Comparison of ENCODE assay signal across 17 cellular contexts in genomic region chr3:132553811-132554210, GRCh38. TPM values are rescaled to one million over a fixed set of nuclear protein-coding genes. Genes with fewer than 3 reads are reported as not detected.
DNase-seq lines count a peak whose midpoint lies in the region; ATAC-seq and TF ChIP-seq lines count a peak whose summit lies in the region.
"Had no signal": no experiment of that assay in that cellular context is flagged by ENCODE, and none has a peak within 500 bp of the region (broad histone marks: within the 10 kb centered on the region; RNA-seq: fewer than 3 reads in every experiment).

No MANE protein-coding gene starts in this region.

- no peak overlapping the region for H2AK5ac ChIP-seq in H9 (ENCODE audit: insufficient read length, low read length)

- no peak overlapping the region for H4K91ac ChIP-seq in H9 (ENCODE audit: insufficient read length, low read depth, low read length)

- peak; percentile 23 for ATAC-seq in Right ventricle myocardium inferior
- ATAC-seq in heart left ventricle = peak in 3 of 4 donors; percentile 23 to 49 (median 42)
- ATAC-seq in sciatic nerve = peak; percentile 21
- ATAC-seq: HCT116 had no signal

- H3K9me3 ChIP-seq in right atrium auricular region (no peaks in the 10 kb centered on the region), heart left ventricle (no peaks in the 10 kb centered on the region), H9 (ENCODE audit: control insufficient read depth, low read depth, low read length) (no peaks in the 10 kb centered on the region)

- no peaks in the 10 kb centered on the region for H3K23me2 ChIP-seq in H9 (ENCODE audit: insufficient read length, low read depth, low read length, poor library complexity, severe bottlenecking)

- no peak overlapping the region for H3K4ac ChIP-seq in H9 (ENCODE audit: low read depth, low read length)

- no peak for DNase-seq in Right ventricle myocardium inferior (ENCODE audit: missing footprints)
- no peak for DNase-seq in right atrium auricular region (ENCODE audit: low spot score)
- DNase-seq in heart left ventricle = peak in 2 of 5 donors; percentile 29 to 41
- DNase-seq in sciatic nerve (ENCODE audit: low spot score) = no peak
- DNase-seq in activated T-cell treated with anti-CD3 and anti-CD28 coated beads for 4 hours = no peak
- DNase-seq in NOMO-1 (lab: John Stamatoyannopoulos, UW; ENCODE audit: unreplicated experiment in 2 of 2) = no peak
- DNase-seq in H9 = no peak
- DNase-seq: Kasumi-1, NCI-H226, SW 1271 had no signal

- H3K36me3 ChIP-seq in right atrium auricular region (peaks cover 4% of the 10 kb centered on the region), heart left ventricle (peaks cover 0 to 17% (median 8%) of the 10 kb centered on the region in 9 donors)

- no peaks in the 10 kb centered on the region for H3K27me3 ChIP-seq in right atrium auricular region
- H3K27me3 ChIP-seq in heart left ventricle = no peaks in the 10 kb centered on the region
- no peaks in the 10 kb centered on the region for H3K27me3 ChIP-seq in H9 (ENCODE audit: insufficient read depth, low read length)

- no peak overlapping the region for H2BK20ac ChIP-seq in H9 (ENCODE audit: low read depth, low read length, poor library complexity, severe bottlenecking)

- H3K4me1 ChIP-seq in right atrium auricular region (peaks cover 0 to 33% of the 10 kb centered on the region in 2 donors), heart left ventricle (peaks cover 0 to 66% (median 28%) of the 10 kb centered on the region in 12 donors), H9 (ENCODE audit: insufficient read depth, low read length) (peaks cover 8% of the 10 kb centered on the region; the same call in 1 of the 2 replicates)

- H4K8ac ChIP-seq in H9 (replicated peaks; ENCODE audit: insufficient read length, low read depth, low read length) = no peak overlapping the region

- H3K18ac ChIP-seq in H9 (ENCODE audit: insufficient read length, low read depth, low read length) = no peak overlapping the region

- no peak overlapping the region for H2BK15ac ChIP-seq in H9 (ENCODE audit: low read depth, low read length)

- peaks cover 0 to 4% (median 0%) of the 10 kb centered on the region in 3 experiments; a peak in 2 of 7 replicates for H3K36me3 Mint-ChIP-seq in H9 (ENCODE audit: insufficient read depth in 1 of 3, low read depth in 3 of 3)

- no peaks in the 10 kb centered on the region for H3K9me3 Mint-ChIP-seq in H9
- H3K9me3 Mint-ChIP-seq: GM23338 had no signal

- no peak overlapping the region for H3K27ac ChIP-seq in right atrium auricular region
- peak overlapping the region; percentile 63 for H3K27ac ChIP-seq in VCaP
- H3K27ac ChIP-seq in heart left ventricle = peak overlapping the region in 5 of 12 donors; percentile 24 to 66 (median 39)
- no peak overlapping the region for H3K27ac ChIP-seq in H9 (ENCODE audit: insufficient read length, low read depth, low read length)
- H3K27ac ChIP-seq: SK-N-MC had no signal

- H2BK12ac ChIP-seq in H9 (ENCODE audit: insufficient read length, low read depth, low read length) = no peak overlapping the region

- no peak overlapping the region for H3K9ac ChIP-seq in H9 (ENCODE audit: extremely low read depth, insufficient read length, low read length)

- H4K20me1 ChIP-seq in H9 (ENCODE audit: control insufficient read depth, insufficient read depth, insufficient read length) = no peaks in the 10 kb centered on the region

- TF ChIP-seq POLR2A in heart left ventricle (IDR thresholded peaks at IDR 0.05) = no peak

- 46 to 61% (median 50%) methylated on average over 6 of the region's 6 CpGs for WGBS in heart left ventricle, 4 donors
- no CpG with 5 or more reads among the region's 6 CpGs for WGBS in H9 (ENCODE audit: extremely low coverage, insufficient read length, low lambda C conversion rate)

- no peak overlapping the region for H3K4me3 ChIP-seq in right atrium auricular region
- H3K4me3 ChIP-seq in heart left ventricle = no peak overlapping the region
- H3K4me3 ChIP-seq: GM23338, SK-N-MC had no signal

- no peak overlapping the region for H4K5ac ChIP-seq in H9 (ENCODE audit: insufficient read length, low read depth, low read length)

- H3T11ph ChIP-seq in H9 (ENCODE audit: low read length) = no peak overlapping the region

- H3K56ac ChIP-seq in H9 (ENCODE audit: insufficient read length, low read depth, low read length) = no peak overlapping the region

- peaks cover 21 to 30% of the 10 kb centered on the region in 2 experiments for H3K4me1 Mint-ChIP-seq in H9

- H2BK5ac ChIP-seq in H9 (ENCODE audit: insufficient read length, low read length) = no peak overlapping the region

- no peak overlapping the region for H2AFZ ChIP-seq in H9 (ENCODE audit: low read length)
- H2AFZ ChIP-seq: GM23338 had no signal

- 0 out of 7 replicates have a peak overlapping the region, but pooled peaks of 1 of the 3 experiments have one; percentile 52 for H3K27ac Mint-ChIP-seq in H9
- H3K27ac Mint-ChIP-seq: B cell, GM23338 had no signal

- H2BK120ac ChIP-seq in H9 (ENCODE audit: low read depth, low read length, poor library complexity, severe bottlenecking) = no peak overlapping the region

- H3K23ac ChIP-seq in H9 (ENCODE audit: insufficient read length, low read depth, low read length) = no peak overlapping the region

- no peak overlapping the region for H3K4me3 Mint-ChIP-seq in H9
- H3K4me3 Mint-ChIP-seq: B cell, CD14-positive monocyte, GM23338 had no signal

- no peaks in the 10 kb centered on the region for H3K27me3 Mint-ChIP-seq in H9 (ENCODE audit: low read depth)
- H3K27me3 Mint-ChIP-seq: B cell had no signal

- H3K79me2 ChIP-seq in H9 (ENCODE audit: insufficient read depth, low read length) = no peaks in the 10 kb centered on the region

- H3K14ac ChIP-seq in H9 (ENCODE audit: insufficient read depth, low read length) = no peak overlapping the region

- no peak overlapping the region for H3K4me2 ChIP-seq in H9 (ENCODE audit: insufficient read depth, insufficient read length, low read length)

- H3K79me1 ChIP-seq in H9 (ENCODE audit: insufficient read depth, low read depth, low read length, poor library complexity, severe bottlenecking) = no peaks in the 10 kb centered on the region

- intact Hi-C loops in Right ventricle myocardium inferior (cut with DNase I) (no loop called here), heart left ventricle (cut with DNase I) (no loop called here), sciatic nerve (cut with DNase I) (no loop called here)

- TF ChIP-seq CTCF in right atrium auricular region (IDR thresholded peaks at IDR 0.05) (no peak), VCaP (conservative IDR thresholded peaks at IDR 0.05) (no peak), heart left ventricle (IDR thresholded peaks at IDR 0.05) (no peak), H9 (conservative IDR thresholded peaks at IDR 0.05) (no peak)

RNA-seq across cellular contexts. Expression of gene ACKR4, which starts 43.3 kb away (rescaled TPM):
- total RNA-seq in Right ventricle myocardium inferior (2.8 TPM), right atrium auricular region (1 to 10 TPM; 3.9 to 7.9 TPM), heart left ventricle (1 to 10 TPM in 7 of 9 donors, under 1 TPM in 2; 0.69 to 3.0 (median 2.0) TPM), sciatic nerve (3.1 TPM), H9 (2021) (not detected in 2 replicates)
- 1 to 10 TPM in 1 of 2 donors, under 1 TPM in 1; 0.64 to 2.2 TPM for polyA plus RNA-seq in heart left ventricle
- total RNA-seq: GM23338, MCF 10A had no signal
- polyA plus RNA-seq: CD14-positive monocyte had no signal
